24 cellular contexts compared by ENCODE assay signal in the genomic region with DNA sequence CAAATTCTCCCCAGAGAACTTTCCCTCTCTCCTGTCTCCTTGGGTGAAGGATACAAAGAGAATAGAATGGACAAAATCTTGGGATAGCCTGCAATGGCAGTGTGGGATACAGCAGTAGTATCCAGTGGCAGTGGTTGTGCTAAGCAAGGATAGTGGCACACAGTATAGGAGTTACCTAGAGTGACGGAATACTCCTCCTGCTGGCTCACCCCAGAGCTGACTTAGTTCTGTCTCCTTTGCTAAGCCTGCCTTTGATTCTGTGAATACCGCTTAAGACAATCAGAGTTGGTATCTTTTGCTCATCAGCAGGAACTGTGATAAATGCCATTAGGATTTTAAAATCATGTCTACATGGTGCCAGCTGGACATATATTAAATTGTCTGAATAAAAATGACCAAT.
DNase-seq lines count a peak whose midpoint lies in the region; FAIRE-seq and TF ChIP-seq lines count a peak whose summit lies in the region.
"Had no signal": no experiment of that assay in that cellular context is flagged by ENCODE, and none has a peak within 500 bp of the region (broad histone marks: within the 10 kb centered on the region; RNA-seq: fewer than 3 reads in every experiment).

No MANE protein-coding gene starts in this region.

- H4K5ac ChIP-seq in H1 (ENCODE audit: insufficient read length, low read depth, low read length), result no peak overlapping the region

- no peak overlapping the region for H3K23ac ChIP-seq in H1 (ENCODE audit: insufficient read length)

- POLR2A ChIA-PET in MCF 10A (lab: Yijun Ruan, JAX), result no interaction called here
- POLR2A ChIA-PET in H1 (lab: Charles Lee; ENCODE audit: partially characterized antibody), result no interaction called here

- H3K4me3 Mint-ChIP-seq in MCF 10A (ENCODE audit: unreplicated experiment), result no peak overlapping the region
- H3K4me3 Mint-ChIP-seq: CD4-positive, alpha-beta memory T cell; naive thymus-derived CD8-positive, alpha-beta T cell; stimulated activated naive CD8-positive, alpha-beta T cell treated with anti-CD3 and anti-CD28 coated beads, Interleukin-15, amount 100 ng/mL, for 72 hours had no signal

- H3K56ac ChIP-seq in H1 (replicated peaks; ENCODE audit: insufficient read length, low read depth, low read length), result no peak overlapping the region

- H3K4me3 ChIP-seq in breast epithelium (no peak overlapping the region), H1 (ENCODE audit: extremely low read depth in 1 of 4, insufficient read depth in 2 of 4, low read depth in 3 of 4, low read length in 4 of 4) (no peak overlapping the region)
- H3K4me3 ChIP-seq: coronary artery, pancreas had no signal

- no peak overlapping the region for H4K91ac ChIP-seq in H1 (replicated peaks; ENCODE audit: insufficient read length, low read length)

- H3K36me3 ChIP-seq in breast epithelium (no peaks in the 10 kb centered on the region), H1 (ENCODE audit: control insufficient read depth in 2 of 4, insufficient read depth in 4 of 4, low read length in 3 of 4) (no peaks in the 10 kb centered on the region)
- H3K36me3 ChIP-seq: pancreas had no signal

- no peaks in the 10 kb centered on the region for H3K27me3 Mint-ChIP-seq in MCF 10A (ENCODE audit: insufficient read depth, unreplicated experiment)
- H3K27me3 Mint-ChIP-seq: CD4-positive, alpha-beta memory T cell; naive thymus-derived CD8-positive, alpha-beta T cell; stimulated activated naive CD8-positive, alpha-beta T cell treated with anti-CD3 and anti-CD28 coated beads, Interleukin-15, amount 100 ng/mL, for 72 hours had no signal

- no peak overlapping the region for H4K8ac ChIP-seq in H1 (ENCODE audit: extremely low read depth, insufficient read depth, low read length)

- H3K9me3 Mint-ChIP-seq in MCF 10A (ENCODE audit: unreplicated experiment), result no peaks in the 10 kb centered on the region

- TF ChIP-seq POLR2A in breast epithelium (IDR thresholded peaks at IDR 0.05) (no peak), H1 (IDR thresholded peaks at IDR 0.05; ENCODE audit: control extremely low read depth in 1 of 2, low read depth in 2 of 2, low read length in 2 of 2) (no peak)

- H3K4me1 ChIP-seq in breast epithelium (no peaks in the 10 kb centered on the region), H1 (replicated peaks in 1 of 4; ENCODE audit: control insufficient read depth in 3 of 4, insufficient read depth in 4 of 4, low read length in 3 of 4) (no peaks in the 10 kb centered on the region)
- H3K4me1 ChIP-seq: pancreas had no signal

- no peak overlapping the region for H3K27ac ChIP-seq in breast epithelium
- no peak overlapping the region for H3K27ac ChIP-seq in H1 (ENCODE audit: low read depth, low read length)
- H3K27ac ChIP-seq: coronary artery, pancreas had no signal

- H3K36me3 Mint-ChIP-seq in MCF 10A (ENCODE audit: insufficient read depth, unreplicated experiment), result no peaks in the 10 kb centered on the region
- H3K36me3 Mint-ChIP-seq: CD4-positive, alpha-beta memory T cell; naive thymus-derived CD8-positive, alpha-beta T cell had no signal

- H3K14ac ChIP-seq in H1 (ENCODE audit: insufficient read length), result no peak overlapping the region

- no peak overlapping the region for H2AFZ ChIP-seq in H1 (ENCODE audit: low read length)

- no peaks in the 10 kb centered on the region for H3K4me1 Mint-ChIP-seq in MCF 10A (ENCODE audit: insufficient read depth, unreplicated experiment)
- H3K4me1 Mint-ChIP-seq: CD4-positive, alpha-beta memory T cell; naive thymus-derived CD8-positive, alpha-beta T cell; stimulated activated naive CD8-positive, alpha-beta T cell treated with anti-CD3 and anti-CD28 coated beads, Interleukin-15, amount 100 ng/mL, for 72 hours had no signal

- BruUV-seq in MCF 10A (replicated peaks; lab: Mats Ljungman, UMichigan), result no TSS peak

- 84% methylated on average over 2 of the region's 2 CpGs; no CpG with 5 or more reads in 1 of the 2 experiments for WGBS in H1 (ENCODE audit: extremely low coverage in 1 of 2, insufficient coverage in 1 of 2, insufficient read length in 1 of 2, insufficient replicate concordance in 2 of 2, low coverage in 1 of 2, low lambda C conversion rate in 2 of 2, missing lambda C conversion rate in 1 of 2), 2 experiments

- H2AK5ac ChIP-seq in H1 (ENCODE audit: low read depth, low read length), result no peak overlapping the region

- no peak overlapping the region for H3K4me2 ChIP-seq in H1 (ENCODE audit: insufficient read depth in 1 of 2, low read depth in 2 of 2, low read length in 2 of 2)

- no peak overlapping the region for H3K9ac ChIP-seq in H1 (replicated peaks in 1 of 4; ENCODE audit: extremely low read depth in 1 of 4, low read depth in 3 of 4, low read length in 3 of 4)

- FAIRE-seq in HTR-8/SVneo (lab: Jason Lieb, UNC) (peak; percentile 44), H1 (lab: Jason Lieb, UNC) (no peak)
- FAIRE-seq: A204.1, endometrium, GM18507, pancreas had no signal

- H2BK20ac ChIP-seq in H1 (ENCODE audit: low read length), result no peak overlapping the region

- DNase-seq in MCF 10A (ENCODE audit: unreplicated experiment) (peak; percentile 5), breast epithelium (ENCODE audit: low spot score in 2 of 2) (no peak), HTR-8/SVneo (ENCODE audit: insufficient read length, low spot score) (no peak), H1 (ENCODE audit: low read depth in 1 of 2, low spot score in 2 of 2) (peak in 1 of 2 experiments; percentile 3), DMS 273 (lab: John Stamatoyannopoulos, UW; ENCODE audit: unreplicated experiment) (no peak), C1 segment of cervical spinal cord (lab: John Stamatoyannopoulos, UW) (no peak), GF-D8 (lab: John Stamatoyannopoulos, UW) (no peak)
- no peak for DNase-seq in activated CD4-positive, alpha-beta T cell treated with anti-CD3 and anti-CD28 coated beads for 1 hour
- DNase-seq: activated effector memory CD4-positive, alpha-beta T cell treated with Interleukin-2 at 50 U/mL for 16 hours; CD4-positive, alpha-beta memory T cell; DND-41; left cardiac atrium; naive thymus-derived CD8-positive, alpha-beta T cell; NCI-H1694; NCI-H345; NK-92 treated with Interleukin-12 subunit alpha and Interleukin-12 subunit beta, amount 100 ng/mL, for 24 hours; pancreas; stimulated activated naive CD8-positive, alpha-beta T cell treated with anti-CD3 and anti-CD28 coated beads, Interleukin-15, amount 100 ng/mL, for 72 hours; T-helper 9 cell; trophoblast cell had no signal

- H4K20me1 ChIP-seq in H1 (replicated peaks in 1 of 2; ENCODE audit: control insufficient read depth in 1 of 2, insufficient read depth in 2 of 2, low read length in 2 of 2), result no peaks in the 10 kb centered on the region

- intact Hi-C loops in MCF 10A (cut with micrococcal nuclease) (no loop called here), breast epithelium (cut with DNase I; ENCODE audit: low total_unique reads) (no loop called here)

- H3K27ac Mint-ChIP-seq in MCF 10A (ENCODE audit: low read depth, unreplicated experiment), result no peak overlapping the region
- H3K27ac Mint-ChIP-seq: CD4-positive, alpha-beta memory T cell; naive thymus-derived CD8-positive, alpha-beta T cell; stimulated activated naive CD8-positive, alpha-beta T cell treated with anti-CD3 and anti-CD28 coated beads, Interleukin-15, amount 100 ng/mL, for 72 hours had no signal

- TF ChIP-seq CTCF in MCF 10A (IDR thresholded peaks at IDR 0.05; ENCODE audit: unreplicated experiment), result no peak
- no peak for TF ChIP-seq CTCF in breast epithelium (IDR thresholded peaks at IDR 0.05)
- TF ChIP-seq CTCF in H1 (IDR thresholded peaks at IDR 0.05; ENCODE audit: control extremely low read depth in 1 of 3, insufficient read depth in 1 of 3, low read depth in 1 of 3, low read length in 3 of 3), result peak in 2 of 3 experiments; percentile 42 to 44; a peak in 2 of 4 replicates

- H3K18ac ChIP-seq in H1 (ENCODE audit: extremely low read depth, low read length), result no peak overlapping the region

- peak; percentile 57 to 64 for TF ChIP-seq RAD21 in H1 (IDR thresholded peaks at IDR 0.05 in 1 of 2, conservative IDR thresholded peaks at IDR 0.05 in 1 of 2; ENCODE audit: low read depth in 2 of 2, low read length in 2 of 2)

- H3K27me3 ChIP-seq in breast epithelium, result no peaks in the 10 kb centered on the region
- no peaks in the 10 kb centered on the region for H3K27me3 ChIP-seq in H1 (replicated peaks in 1 of 4; ENCODE audit: control insufficient read depth in 3 of 4, extremely low read depth in 1 of 4, insufficient read depth in 3 of 4, low read length in 3 of 4)
- H3K27me3 ChIP-seq: pancreas had no signal

- H2BK12ac ChIP-seq in H1 (ENCODE audit: low read depth, low read length), result no peak overlapping the region

- H2BK5ac ChIP-seq in H1 (ENCODE audit: low read depth, low read length), result no peak overlapping the region

- no peak overlapping the region for H2BK15ac ChIP-seq in H1 (ENCODE audit: low read length)

- TF ChIP-seq EP300 in H1 (IDR thresholded peaks at IDR 0.05; ENCODE audit: borderline replicate concordance in 1 of 2, low read depth in 2 of 2, low read length in 2 of 2), result no peak

- no peaks in the 10 kb centered on the region for H3K79me1 ChIP-seq in H1 (ENCODE audit: low read depth, low read length)

- CTCF ChIA-PET in MCF 10A (lab: Yijun Ruan, JAX), result no interaction called here
- CTCF ChIA-PET in H1 (lab: Charles Lee; ENCODE audit: partially characterized antibody), result interaction anchor here (0.6 to 5.0 kb wide), 3 partner anchors 307 to 1885 kb away, joined by 3 to 26 read pairs (median 3); no protein-coding TSS in a partner anchor

- no peaks in the 10 kb centered on the region for H3K23me2 ChIP-seq in H1 (ENCODE audit: low read depth, low read length)

- H3K9me3 ChIP-seq in breast epithelium (peaks cover 0 to 7% of the 10 kb centered on the region in 2 donors), H1 (ENCODE audit: insufficient read depth in 2 of 2, low read depth in 1 of 2, low read length in 1 of 2) (no peaks in the 10 kb centered on the region)
- H3K9me3 ChIP-seq: pancreas had no signal

- H2BK120ac ChIP-seq in H1 (replicated peaks; ENCODE audit: low read depth, low read length), result no peak overlapping the region

- no peaks in the 10 kb centered on the region for H3K79me2 ChIP-seq in H1 (ENCODE audit: control insufficient read depth in 1 of 2, insufficient read depth in 2 of 2, low read length in 2 of 2)

- H3K4ac ChIP-seq in H1 (replicated peaks; ENCODE audit: insufficient read length, low read depth, low read length), result no peak overlapping the region

TF ChIP-seq in H1, 55 proteins besides CTCF, POLR2A, EP300 and RAD21 (continues in another document):
- no peak for TF ChIP-seq SP1 (IDR thresholded peaks at IDR 0.05; ENCODE audit: low read depth, low read length)
- no peak for TF ChIP-seq SRF (IDR thresholded peaks at IDR 0.05; ENCODE audit: low read depth, low read length)
- TF ChIP-seq, protein P1, sequence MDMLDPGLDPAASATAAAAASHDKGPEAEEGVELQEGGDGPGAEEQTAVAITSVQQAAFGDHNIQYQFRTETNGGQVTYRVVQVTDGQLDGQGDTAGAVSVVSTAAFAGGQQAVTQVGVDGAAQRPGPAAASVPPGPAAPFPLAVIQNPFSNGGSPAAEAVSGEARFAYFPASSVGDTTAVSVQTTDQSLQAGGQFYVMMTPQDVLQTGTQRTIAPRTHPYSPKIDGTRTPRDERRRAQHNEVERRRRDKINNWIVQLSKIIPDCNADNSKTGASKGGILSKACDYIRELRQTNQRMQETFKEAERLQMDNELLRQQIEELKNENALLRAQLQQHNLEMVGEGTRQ (IDR thresholded peaks at IDR 0.05; ENCODE audit: low read length), result no peak
- TF ChIP-seq BRCA1 (IDR thresholded peaks at IDR 0.05; ENCODE audit: low read depth, low read length), result no peak
- TF ChIP-seq FOSL1 (IDR thresholded peaks at IDR 0.05; ENCODE audit: insufficient read depth, low read depth, low read length), result no peak

Comparison
In these comparisons a context has a peak if more than half of its experiments do, and no peak if none do; other contexts are left out.
1. CTCF ChIP-seq: peak in H1 (2 of 3); none in MCF 10A (single experiment) and breast epithelium (0 of 3).